1 cellular context compared by ENCODE assay signal in the genomic region with DNA sequence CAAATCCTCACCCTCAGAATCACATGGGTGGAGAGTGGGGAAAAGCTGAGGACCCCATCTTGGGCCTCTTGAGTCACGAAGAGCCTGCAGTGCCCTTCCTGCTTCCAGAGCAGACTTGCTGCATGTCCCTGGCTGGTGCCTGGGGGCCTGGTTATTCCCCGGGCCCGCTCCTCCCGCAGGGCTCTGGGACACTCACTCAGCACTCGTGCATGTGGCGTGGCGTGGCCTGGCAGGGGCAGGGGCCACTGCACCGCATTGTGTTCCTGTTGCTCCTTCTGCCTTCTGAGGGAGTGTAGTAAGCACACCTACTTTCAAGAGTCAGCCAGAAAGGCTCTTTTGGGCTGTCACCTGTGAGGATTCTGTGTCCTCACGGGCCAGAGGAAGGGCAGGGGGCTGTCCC.
TF ChIP-seq lines count a peak whose summit lies in the region.

No MANE protein-coding gene starts in this region.

TF ChIP-seq in K562, 482 proteins besides CTCF, POLR2A, EP300 and RAD21:
- TF ChIP-seq POLR2G (IDR thresholded peaks at IDR 0.05; ENCODE audit: low read depth, low read length) (0 out of 2 replicates have a peak, but pooled peaks have one; percentile 26), ZNF263 (CRISPR knock-in tag; IDR thresholded peaks at IDR 0.05; ENCODE audit: borderline replicate concordance) (no peak)
